Comparison of ENCODE assay signal across 8 cellular contexts in the genomic region with DNA sequence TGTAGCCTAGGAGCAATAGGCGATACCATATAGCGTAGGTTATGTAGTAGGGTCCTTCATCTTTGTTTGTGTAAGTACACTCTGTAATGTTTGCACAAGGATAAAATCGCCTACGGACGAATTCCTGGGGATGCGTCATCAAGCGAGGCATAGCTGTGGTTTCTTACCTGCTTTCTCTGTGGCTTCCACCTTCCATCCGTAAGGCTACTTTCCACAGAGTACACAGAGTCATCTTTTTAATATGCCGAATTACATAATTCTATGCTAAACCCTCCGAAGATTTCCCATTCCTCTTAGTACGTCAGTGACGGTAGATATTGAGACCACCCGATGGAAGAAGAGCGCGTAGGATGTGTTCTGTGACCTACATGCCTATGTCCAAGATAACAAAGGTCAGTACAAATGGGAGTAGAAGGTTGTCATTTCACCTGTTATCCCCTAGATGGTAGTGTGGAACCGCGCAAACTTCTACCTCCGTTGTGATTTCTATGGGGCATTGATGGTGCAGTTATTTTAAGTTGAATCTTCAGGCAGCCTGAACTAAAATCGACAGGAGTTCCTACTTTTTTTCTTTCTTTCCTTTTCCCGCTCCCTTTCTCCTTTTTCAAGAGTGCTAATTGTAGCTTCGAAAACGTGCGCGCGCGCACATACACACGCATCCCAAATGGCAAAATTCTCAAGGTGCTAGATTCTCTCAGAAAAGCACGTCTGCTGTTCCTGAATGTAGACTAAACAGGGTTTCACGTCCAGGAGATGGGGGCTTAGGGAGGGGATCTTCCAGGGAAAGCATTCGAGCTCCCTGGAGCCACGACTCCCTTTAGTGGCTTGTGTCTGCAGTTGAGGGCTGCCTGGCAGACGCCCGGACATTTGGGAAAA.
DNase-seq lines count a peak whose midpoint lies in the region; ATAC-seq and TF ChIP-seq lines count a peak whose summit lies in the region.

No MANE protein-coding gene starts in this region.

- no peaks in the 10 kb centered on the region for H3K9me3 ChIP-seq in body of pancreas

- TF ChIP-seq CTCF in body of pancreas (IDR thresholded peaks at IDR 0.05): peak; percentile 56 to 87 (median 80)

- no peaks in the 10 kb centered on the region for H3K36me3 ChIP-seq in body of pancreas (replicated peaks in 1 of 2; ENCODE audit: insufficient read depth in 1 of 2, low read depth in 2 of 2)

- H3K27me3 ChIP-seq in body of pancreas: no peaks in the 10 kb centered on the region

- peak; percentile 93 for ATAC-seq in GM19023 (IDR thresholded peaks at IDR 0.05; ENCODE audit: unreplicated experiment)
- ATAC-seq in HG03064 (IDR thresholded peaks at IDR 0.05; ENCODE audit: low read depth, unreplicated experiment): peak; percentile 96
- ATAC-seq in body of pancreas: peak; percentile 88

- intact Hi-C loops in body of pancreas (cut with DNase I): no loop called here

- whole genome bisulfite sequencing in body of pancreas, 2 donors: 14 to 19% methylated on average over 33 of the region's 33 CpGs

- no peak overlapping the region for H3K4me3 ChIP-seq in body of pancreas

- TF ChIP-seq POLR2A in body of pancreas (IDR thresholded peaks at IDR 0.05): no peak

- H3K4me1 ChIP-seq in body of pancreas: no peaks in the 10 kb centered on the region

- H3K27ac ChIP-seq in body of pancreas: no peak overlapping the region

- DNase-seq in DMS114 treated with DMSO at 0.1 percent for 48 hours (lab: John Stamatoyannopoulos, UW; ENCODE audit: unreplicated experiment) (peak; percentile 59), NCI-H226 (peak; percentile 81), body of pancreas (peak; percentile 32 to 51 (median 41)), iPS-NIHi7 (ENCODE audit: extremely low spot score) (peak; percentile 80), stromal cell of bone marrow (ENCODE audit: low read depth) (peak; percentile 19)
- DNase-seq in activated CD8-positive, alpha-beta memory T cell treated with anti-CD3 and anti-CD28 coated beads, Interleukin-2, amount 50 U/mL, for 48 hours: no peak
